ENCODE assay signal across 29 cellular contexts in genomic region chr4:21097026-21097425, GRCh38.
"Had no signal": no experiment of that assay in that cellular context is flagged by ENCODE, and none has a peak within 500 bp of the region (broad histone marks: within the 10 kb centered on the region; RNA-seq: fewer than 3 reads in every experiment).

No MANE protein-coding gene starts in this region.

- H3K27ac ChIP-seq: ascending aorta, body of pancreas, KMS-11, SJSA1 had no signal

- H3K9me3 ChIP-seq: ascending aorta, body of pancreas, SJSA1 had no signal

- H3K36me3 Mint-ChIP-seq: activated CD8-positive, alpha-beta memory T cell treated with anti-CD3 and anti-CD28 coated beads, Interleukin-2, amount 10 ng/mL, durations not matched to agents 7 days and 5 days; activated naive CD4-positive, alpha-beta T cell treated with anti-CD3 and anti-CD28 coated beads, Interleukin-2, amount 50 U/mL, for 24 hours; WTC11 had no signal

- H3K27me3 ChIP-seq: ascending aorta, body of pancreas, SJSA1 had no signal

- H3K4me3 Mint-ChIP-seq: activated CD4-positive, alpha-beta T cell treated with anti-CD3 and anti-CD28 coated beads, Interleukin-2, amount 10 ng/mL, durations not matched to agents 24 days and 14 days; activated CD8-positive, alpha-beta memory T cell treated with anti-CD3 and anti-CD28 coated beads, Interleukin-2, amount 10 ng/mL, durations not matched to agents 7 days and 5 days; activated naive CD4-positive, alpha-beta T cell treated with anti-CD3 and anti-CD28 coated beads, Interleukin-2, amount 50 U/mL, for 24 hours; activated T-cell treated with anti-CD3 and anti-CD28 coated beads, Interleukin-2, amount 50 U/mL, for 24 hours; activated T-helper 1 cell treated with anti-CD3 and anti-CD28 coated beads, Interleukin-12 subunit alpha, Interleukin-12 subunit beta, Interleukin-2, Interleukin-4 antibody, amounts not matched to agents 30 ng/mL and 10 ng/mL and 1 ng/mL, durations not matched to agents 14 hours and 24 hours and 36 hours; T-helper 17 cell; WTC11 had no signal

- H3K4me2 ChIP-seq: KMS-11 had no signal

- DNase-seq: activated CD4-positive, alpha-beta T cell treated with anti-CD3 and anti-CD28 coated beads for 1 hour; activated CD4-positive, alpha-beta T cell treated with anti-CD3 and anti-CD28 coated beads, Interleukin-2, amount 10 ng/mL, durations not matched to agents 24 days and 14 days; activated CD4-positive, alpha-beta T cell treated with anti-CD3 and anti-CD28 coated beads, Interleukin-2, amount 50 U/mL, for 48 hours; activated CD8-positive, alpha-beta memory T cell treated with anti-CD3 and anti-CD28 coated beads, Interleukin-2, amount 10 ng/mL, durations not matched to agents 7 days and 5 days; activated effector memory CD4-positive, alpha-beta T cell treated with Interleukin-2 at 50 U/mL for 16 hours; activated naive CD4-positive, alpha-beta T cell; activated T-cell treated with anti-CD3 and anti-CD28 coated beads, Interleukin-2, amount 50 U/mL, for 24 hours; amniotic stem cell; body of pancreas; MM.1S; NCI-H1105; NCI-H1436; NCI-H1694 treated with DMSO at 0.1 percent for 48 hours; NCI-H2029 treated with DMSO at 0.1 percent for 48 hours; NCI-H345; NCI-H510A; NCI-H526 treated with DMSO at 0.1 percent for 48 hours; NCI-H82; OCI-M1; SHP77; T-helper 17 cell; T-helper 9 cell had no signal

- H3K4me1 ChIP-seq: ascending aorta, body of pancreas, SJSA1 had no signal

- H3K27me3 Mint-ChIP-seq: activated CD4-positive, alpha-beta T cell treated with anti-CD3 and anti-CD28 coated beads, Interleukin-2, amount 10 ng/mL, durations not matched to agents 24 days and 14 days; activated CD8-positive, alpha-beta memory T cell treated with anti-CD3 and anti-CD28 coated beads, Interleukin-2, amount 10 ng/mL, durations not matched to agents 7 days and 5 days; activated naive CD4-positive, alpha-beta T cell treated with anti-CD3 and anti-CD28 coated beads, Interleukin-2, amount 50 U/mL, for 24 hours; activated T-cell treated with anti-CD3 and anti-CD28 coated beads, Interleukin-2, amount 50 U/mL, for 24 hours; T-helper 17 cell had no signal

- H3K9ac ChIP-seq: KMS-11 had no signal

- H3K27ac Mint-ChIP-seq: activated CD4-positive, alpha-beta T cell treated with anti-CD3 and anti-CD28 coated beads, Interleukin-2, amount 10 ng/mL, durations not matched to agents 24 days and 14 days; activated CD8-positive, alpha-beta memory T cell treated with anti-CD3 and anti-CD28 coated beads, Interleukin-2, amount 10 ng/mL, durations not matched to agents 7 days and 5 days; activated naive CD4-positive, alpha-beta T cell treated with anti-CD3 and anti-CD28 coated beads, Interleukin-2, amount 50 U/mL, for 24 hours; activated T-cell treated with anti-CD3 and anti-CD28 coated beads, Interleukin-2, amount 50 U/mL, for 24 hours; activated T-helper 1 cell treated with anti-CD3 and anti-CD28 coated beads, Interleukin-12 subunit alpha, Interleukin-12 subunit beta, Interleukin-2, Interleukin-4 antibody, amounts not matched to agents 30 ng/mL and 10 ng/mL and 1 ng/mL, durations not matched to agents 14 hours and 24 hours and 36 hours; T-helper 17 cell; WTC11 had no signal

- H3K36me3 ChIP-seq: ascending aorta, SJSA1 had no signal

- ATAC-seq: activated CD8-positive, alpha-beta memory T cell treated with anti-CD3 and anti-CD28 coated beads, Interleukin-2, amount 10 ng/mL, durations not matched to agents 7 days and 5 days; body of pancreas; SK-N-SH treated with all-trans-retinoic acid at 6 μM for 48 hours; T-helper 17 cell; WTC11 had no signal

- H3K4me3 ChIP-seq: ascending aorta, body of pancreas, SJSA1 had no signal

- H3K4me1 Mint-ChIP-seq: activated CD4-positive, alpha-beta T cell treated with anti-CD3 and anti-CD28 coated beads, Interleukin-2, amount 10 ng/mL, durations not matched to agents 24 days and 14 days; activated CD8-positive, alpha-beta memory T cell treated with anti-CD3 and anti-CD28 coated beads, Interleukin-2, amount 10 ng/mL, durations not matched to agents 7 days and 5 days; activated naive CD4-positive, alpha-beta T cell treated with anti-CD3 and anti-CD28 coated beads, Interleukin-2, amount 50 U/mL, for 24 hours; WTC11 had no signal

- H3K9me3 Mint-ChIP-seq: activated T-helper 1 cell treated with anti-CD3 and anti-CD28 coated beads, Interleukin-12 subunit alpha, Interleukin-12 subunit beta, Interleukin-2, Interleukin-4 antibody, amounts not matched to agents 30 ng/mL and 10 ng/mL and 1 ng/mL, durations not matched to agents 14 hours and 24 hours and 36 hours had no signal
